Comparison of ENCODE assay signal across 26 cellular contexts in genomic region chr3:31629054-31629453, GRCh38.
DNase-seq lines count a peak whose midpoint lies in the region; ATAC-seq, FAIRE-seq and TF ChIP-seq lines count a peak whose summit lies in the region.
"Had no signal": no experiment of that assay in that cellular context is flagged by ENCODE, and none has a peak within 500 bp of the region (broad histone marks: within the 10 kb centered on the region; RNA-seq: fewer than 3 reads in every experiment).

No MANE protein-coding gene starts in this region.

- intact Hi-C loops in CD4-positive, alpha-beta T cell (cut with DNase I, micrococcal nuclease) = no loop called here
- intact Hi-C loops in adrenal gland (cut with DNase I) = no loop called here

- no peak for FAIRE-seq in urothelium cell line (lab: Jason Lieb, UNC)
- FAIRE-seq: small intestine had no signal

- H3K4me3 Mint-ChIP-seq in CD4-positive, alpha-beta T cell = no peak overlapping the region
- H3K4me3 Mint-ChIP-seq in memory B cell = no peak overlapping the region
- H3K4me3 Mint-ChIP-seq: T-helper 2 cell treated with Interferon-gamma antibody and Interleukin-4, amounts not matched to agents 5 μg/mL and 100 μg/mL, for 36 hours had no signal

- H3K4me3 ChIP-seq in adrenal gland = no peak overlapping the region
- H3K4me3 ChIP-seq: dorsolateral prefrontal cortex, SJSA1, tibial nerve had no signal

- peaks cover 33% of the 10 kb centered on the region for H3K4me1 Mint-ChIP-seq in CD4-positive, alpha-beta T cell (ENCODE audit: low read depth)
- H3K4me1 Mint-ChIP-seq in memory B cell = peaks cover 9% of the 10 kb centered on the region

- H3K27me3 ChIP-seq in CD4-positive, alpha-beta T cell (ENCODE audit: control insufficient read depth, insufficient read depth, low read length) = no peaks in the 10 kb centered on the region
- H3K27me3 ChIP-seq in adrenal gland = no peaks in the 10 kb centered on the region
- H3K27me3 ChIP-seq: dorsolateral prefrontal cortex, SJSA1, tibial nerve had no signal

- H3K36me3 ChIP-seq in adrenal gland (replicated peaks in 1 of 2) = peaks cover 0 to 11% of the 10 kb centered on the region in 2 donors

- TF ChIP-seq POLR2A in adrenal gland (IDR thresholded peaks at IDR 0.05) = no peak

- no peak for TF ChIP-seq CTCF in CD4-positive, alpha-beta T cell (IDR thresholded peaks at IDR 0.05)
- TF ChIP-seq CTCF in adrenal gland (IDR thresholded peaks at IDR 0.05) = no peak

- no peaks in the 10 kb centered on the region for H3K9me3 ChIP-seq in CD4-positive, alpha-beta T cell (ENCODE audit: control insufficient read depth, low read length)
- peaks cover 0 to 3% (median 0%) of the 10 kb centered on the region in 3 donors for H3K9me3 ChIP-seq in adrenal gland (replicated peaks in 1 of 3)
- H3K9me3 ChIP-seq: Caco-2, SJSA1, tibial nerve had no signal

- WGBS in adrenal gland, 4 donors = 85 to 92% (median 89%) methylated on average over 5 of the region's 5 CpGs

- peak overlapping the region; percentile 63 for H3K27ac Mint-ChIP-seq in CD4-positive, alpha-beta T cell
- H3K27ac Mint-ChIP-seq in memory B cell = peak overlapping the region; percentile 50
- H3K27ac Mint-ChIP-seq: T-helper 2 cell treated with Interferon-gamma antibody and Interleukin-4, amounts not matched to agents 5 μg/mL and 100 μg/mL, for 36 hours had no signal

- H3K9me3 Mint-ChIP-seq in CD4-positive, alpha-beta T cell = no peaks in the 10 kb centered on the region
- H3K9me3 Mint-ChIP-seq in memory B cell = no peaks in the 10 kb centered on the region
- H3K9me3 Mint-ChIP-seq: T-helper 2 cell treated with Interferon-gamma antibody and Interleukin-4, amounts not matched to agents 5 μg/mL and 100 μg/mL, for 36 hours had no signal

- peaks cover 95% of the 10 kb centered on the region for H3K36me3 Mint-ChIP-seq in CD4-positive, alpha-beta T cell (ENCODE audit: low read depth)
- peaks cover 29% of the 10 kb centered on the region for H3K36me3 Mint-ChIP-seq in memory B cell

- DNase-seq in CD4-positive, alpha-beta T cell = no peak
- DNase-seq in MV-4-11 (lab: John Stamatoyannopoulos, UW) = peak; percentile 72
- no peak for DNase-seq in memory B cell (ENCODE audit: low spot score in 2 of 2)
- no peak for DNase-seq in adrenal gland
- no peak for DNase-seq in urothelium cell line (ENCODE audit: low spot score)
- DNase-seq: activated CD4-positive, alpha-beta T cell treated with anti-CD3 and anti-CD28 coated beads, Interleukin-2, amount 50 U/mL, for 1 hour; activated CD8-positive, alpha-beta memory T cell treated with anti-CD3 and anti-CD28 coated beads, Interleukin-2, amount 50 U/mL, for 48 hours; activated gamma-delta T cell treated with Interleukin-2 at 50 U/mL for 16 hours; amygdala; Caco-2; caudate nucleus; dorsolateral prefrontal cortex; H7; mammary epithelial cell; NCI-H1048; NCI-H2029 treated with DMSO at 0.1 percent for 48 hours; occipital lobe; small intestine; stimulated activated naive CD8-positive, alpha-beta T cell treated with anti-CD3 and anti-CD28 coated beads, Interleukin-15, Interleukin-2, amounts not matched to agents 100 U/mL and 50 U/mL, for 24 hours; WERI-Rb-1 had no signal

- no peaks in the 10 kb centered on the region for H3K4me1 ChIP-seq in adrenal gland (replicated peaks in 1 of 2)
- H3K4me1 ChIP-seq: Caco-2, SJSA1, tibial nerve had no signal

- no peaks in the 10 kb centered on the region for H3K27me3 Mint-ChIP-seq in CD4-positive, alpha-beta T cell
- no peaks in the 10 kb centered on the region for H3K27me3 Mint-ChIP-seq in memory B cell

- no peak for ATAC-seq in CD4-positive, alpha-beta T cell (ENCODE audit: poor library complexity)
- peak; percentile 49 for ATAC-seq in GM18511 (IDR thresholded peaks at IDR 0.05; ENCODE audit: unreplicated experiment)
- ATAC-seq in memory B cell (ENCODE audit: low read depth) = peak; percentile 70
- no peak for ATAC-seq in HG03175 (IDR thresholded peaks at IDR 0.05; ENCODE audit: unreplicated experiment)
- ATAC-seq: Panc1; stimulated activated naive CD8-positive, alpha-beta T cell treated with anti-CD3 and anti-CD28 coated beads, Interleukin-15, Interleukin-2, amounts not matched to agents 100 U/mL and 50 U/mL, for 24 hours had no signal

- POLR2A ChIA-PET in CD4-positive, alpha-beta T cell (lab: Charles Lee) = interaction anchor here (1.1 kb wide), 1 partner anchor 10 kb away, joined by 4 read pairs; no protein-coding TSS in a partner anchor

- no peak overlapping the region for H3K27ac ChIP-seq in CD4-positive, alpha-beta T cell (ENCODE audit: low read depth, low read length)
- H3K27ac ChIP-seq in adrenal gland = no peak overlapping the region
- H3K27ac ChIP-seq: dorsolateral prefrontal cortex, SJSA1, tibial nerve, WERI-Rb-1 had no signal

- CTCF ChIA-PET in CD4-positive, alpha-beta T cell (lab: Charles Lee) = no interaction called here

Comparison
In these comparisons a context has a peak if more than half of its experiments do, and no peak if none do; other contexts are left out.
1. ATAC-seq: peak in GM18511 (single experiment) and memory B cell (single experiment); none in CD4-positive, alpha-beta T cell (single experiment) and HG03175 (single experiment).